ENCODE assay signal across 17 cellular contexts in genomic region chr4:173146456-173146855, GRCh38. TPM values are rescaled to one million over a fixed set of nuclear protein-coding genes. Genes with fewer than 3 reads are reported as not detected.
A peak's percentile ranks its signal among the peaks of the same experiment; 100 is the strongest.
DNase-seq lines count a peak whose midpoint lies in the region; ATAC-seq and TF ChIP-seq lines count a peak whose summit lies in the region.
"Had no signal": no experiment of that assay in that cellular context is flagged by ENCODE, and none has a peak within 500 bp of the region (broad histone marks: within the 10 kb centered on the region; RNA-seq: fewer than 3 reads in every experiment).

No MANE protein-coding gene starts in this region.

- H3K4me3 ChIP-seq in epithelial cell of esophagus (ENCODE audit: low read length) (no peak overlapping the region), foreskin fibroblast (ENCODE audit: low read depth in 1 of 2, low read length in 2 of 2) (no peak overlapping the region), trophoblast cell (ENCODE audit: low read depth, low read length) (no peak overlapping the region)
- H3K4me3 ChIP-seq: HAP-1 had no signal

- H3K36me3 ChIP-seq in trophoblast cell (ENCODE audit: control insufficient read depth in 1 of 2, insufficient read depth in 2 of 2, low read length in 2 of 2): no peaks in the 10 kb centered on the region
- H3K36me3 ChIP-seq: BE2C, HAP-1 had no signal

- no peaks in the 10 kb centered on the region for H3K27me3 ChIP-seq in trophoblast cell (ENCODE audit: insufficient read depth, low read length)
- H3K27me3 ChIP-seq: BE2C had no signal

- no peak overlapping the region for H3K27ac ChIP-seq in trophoblast cell (ENCODE audit: low read depth, low read length)

- no peak overlapping the region for H3K23ac ChIP-seq in trophoblast cell (ENCODE audit: low read length)

- DNase-seq in amniotic epithelial cell (ENCODE audit: low read depth) (peak; percentile 63), epithelial cell of esophagus (ENCODE audit: low read depth) (peak; percentile 50), foreskin fibroblast (peak; percentile 2 to 13), trophoblast cell (peak; percentile 94 to 97)
- DNase-seq: ACHN; BE2C; C1 segment of cervical spinal cord; CD4-positive, CD25-positive, alpha-beta regulatory T cell; CD8-positive, alpha-beta memory T cell; COR-L47; DMS79; GDM1; KG1 had no signal

- ATAC-seq in HG02623 (IDR thresholded peaks at IDR 0.05; ENCODE audit: unreplicated experiment) (no peak), HG03469 (IDR thresholded peaks at IDR 0.05; ENCODE audit: unreplicated experiment) (no peak), HG03378 (IDR thresholded peaks at IDR 0.05; ENCODE audit: unreplicated experiment) (no peak)

- no peaks in the 10 kb centered on the region for H3K9me3 ChIP-seq in trophoblast cell (ENCODE audit: insufficient read depth, low read depth, low read length)
- H3K9me3 ChIP-seq: BE2C, HAP-1 had no signal

- no peaks in the 10 kb centered on the region for H3K79me2 ChIP-seq in trophoblast cell (ENCODE audit: control insufficient read depth, insufficient read depth, low read length, poor library complexity)

- H2AK5ac ChIP-seq in trophoblast cell (ENCODE audit: low read length): no peak overlapping the region

- H2BK5ac ChIP-seq in trophoblast cell (ENCODE audit: low read depth, low read length, poor library complexity): no peak overlapping the region

- H4K12ac ChIP-seq in trophoblast cell (ENCODE audit: low read depth, low read length): no peak overlapping the region

- H2AFZ ChIP-seq in trophoblast cell (ENCODE audit: insufficient read depth, low read length, poor library complexity): no peak overlapping the region

- no peaks in the 10 kb centered on the region for H3K79me1 ChIP-seq in trophoblast cell (ENCODE audit: low read length)

- H3K4me1 ChIP-seq in trophoblast cell (ENCODE audit: control insufficient read depth in 1 of 2, insufficient read depth in 2 of 2, low read length in 2 of 2): peaks cover 0 to 3% of the 10 kb centered on the region in 2 experiments
- H3K4me1 ChIP-seq: BE2C, HAP-1 had no signal

- H2BK12ac ChIP-seq in trophoblast cell (ENCODE audit: low read length): no peak overlapping the region

- no peak for TF ChIP-seq CTCF in epithelial cell of esophagus (IDR thresholded peaks at IDR 0.05; ENCODE audit: insufficient read depth, low read depth, low read length, missing control alignments)
- no peak for TF ChIP-seq CTCF in foreskin fibroblast (IDR thresholded peaks at IDR 0.05; ENCODE audit: low read depth, low read length)

- no peak overlapping the region for H3K9ac ChIP-seq in trophoblast cell (ENCODE audit: low read length)

- no peak overlapping the region for H2BK120ac ChIP-seq in trophoblast cell (ENCODE audit: insufficient read depth, low read length, poor library complexity)

- no peak overlapping the region for H4K8ac ChIP-seq in trophoblast cell (ENCODE audit: low read depth, low read length)

- no peak overlapping the region for H3K4ac ChIP-seq in trophoblast cell (ENCODE audit: low read depth, low read length)

- no peak overlapping the region for H4K91ac ChIP-seq in trophoblast cell (ENCODE audit: low read depth, low read length)

- no peak overlapping the region for H3K14ac ChIP-seq in trophoblast cell (ENCODE audit: low read length)

- WGBS in trophoblast cell (ENCODE audit: extremely low coverage, insufficient coverage, insufficient read length): no CpG with 5 or more reads among the region's 4 CpGs

- H3K4me2 ChIP-seq in trophoblast cell (ENCODE audit: low read length): no peak overlapping the region

- H3K18ac ChIP-seq in trophoblast cell (ENCODE audit: low read length): no peak overlapping the region

RNA-seq across cellular contexts. Expression of gene GALNT7, which starts 22.2 kb away (rescaled TPM):
- polyA plus RNA-seq in trophoblast cell (2013): 21.4 and 21.7 TPM in 2 replicates

Comparison
In these comparisons a context has a peak if more than half of its experiments do, and no peak if none do; other contexts are left out.
1. DNase-seq: peak in every context shown above with its lines; median percentile 96 in trophoblast cell; 63 in amniotic epithelial cell; 50 in epithelial cell of esophagus; 8 in foreskin fibroblast.